8 cellular contexts compared by ENCODE assay signal in genomic region chr9:94726495-94727191, GRCh38. TPM values are rescaled to one million over a fixed set of nuclear protein-coding genes. Genes with fewer than 3 reads are reported as not detected.
DNase-seq lines count a peak whose midpoint lies in the region; ATAC-seq and TF ChIP-seq lines count a peak whose summit lies in the region.

Gene AOPEP, plus strand, starts transcription at chr9:94726699. Its CDS starts 33,085 bp downstream, at chr9:94759784.

- H3K27me3 Mint-ChIP-seq in activated B cell treated with CpG ODN at 0.5 μM for 24 hours, result peaks cover 2% of the 10 kb centered on the region

- TF ChIP-seq POLR2A in GM18951 (IDR thresholded peaks at IDR 0.05; ENCODE audit: extremely low read depth, insufficient read depth, insufficient read length) (peak; percentile 88), spleen (IDR thresholded peaks at IDR 0.05) (peak in 2 of 3 donors; percentile 25 to 82)

- no peaks in the 10 kb centered on the region for H3K27me3 ChIP-seq in spleen (replicated peaks in 1 of 7)

- POLR2A ChIA-PET in activated B cell treated with CpG ODN at 0.5 μM for 24 hours (lab: Charles Lee), result interaction anchor here (0.5 to 1.2 kb wide), 4 partner anchors 56 to 134 kb away, joined by 3 to 16 read pairs (median 6); no protein-coding TSS in a partner anchor

- intact Hi-C loops in activated B cell treated with CpG ODN at 0.5 μM for 24 hours (cut with micrococcal nuclease) (loop anchor here (1.0 to 10.0 kb wide), 7 partner anchors 59 to 1928 kb away; partner anchors contain the start of genes ERCC6L2, FANCC, FBP1 and PRXL2C), spleen (cut with DNase I; ENCODE audit: low total_unique reads) (no loop called here)

- peak within 1 kb of the TSS; percentile 65 to 95 (median 79) for H3K4me3 ChIP-seq in spleen

- DNase-seq in AG08395 (ENCODE audit: low spot score) (peak; percentile 100), NCI-H345 (lab: John Stamatoyannopoulos, UW) (peak; percentile 93), activated B cell treated with CpG ODN at 0.5 μM for 24 hours (peak; percentile 99), inferior parietal cortex (ENCODE audit: extremely low spot score) (peak; percentile 94), spleen (peak; percentile 100)
- DNase-seq in central memory CD4-positive, alpha-beta T cell, result peak; percentile 98

- no peaks in the 10 kb centered on the region for H3K9me3 ChIP-seq in spleen

- peak within 1 kb of the TSS; percentile 96 for H3K27ac Mint-ChIP-seq in activated B cell treated with CpG ODN at 0.5 μM for 24 hours

- in situ Hi-C loops in GM18951 (cut with MboI; ENCODE audit: low sequenced_read_pairs, unreplicated experiment), result no loop called here

- CTCF ChIA-PET in activated B cell treated with CpG ODN at 0.5 μM for 24 hours (lab: Charles Lee), result interaction anchor here (1.5 kb wide), 1 partner anchor 45 kb away, joined by 4 read pairs; no protein-coding TSS in a partner anchor

- peaks cover 0 to 26% (median 17%) of the 10 kb centered on the region in 6 donors for H3K4me1 ChIP-seq in spleen

- H3K4me3 Mint-ChIP-seq in activated B cell treated with CpG ODN at 0.5 μM for 24 hours, result peak within 1 kb of the TSS; percentile 98

- H3K36me3 Mint-ChIP-seq in activated B cell treated with CpG ODN at 0.5 μM for 24 hours (ENCODE audit: low read depth), result peaks cover 6% of the 10 kb centered on the region

- H3K9me3 Mint-ChIP-seq in activated B cell treated with CpG ODN at 0.5 μM for 24 hours, result no peaks in the 10 kb centered on the region

- peak within 1 kb of the TSS; percentile 63 to 94 (median 86) for H3K27ac ChIP-seq in spleen

- TF ChIP-seq CTCF in activated B cell treated with CpG ODN at 0.5 μM for 24 hours (IDR thresholded peaks at IDR 0.05) (no peak), spleen (IDR thresholded peaks at IDR 0.05 in 8 of 11, conservative IDR thresholded peaks at IDR 0.05 in 3 of 11) (peak in 1 of 11 experiments; percentile 10)

- 0 to 3% (median 0%) methylated on average over 24 to 52 of the region's 52 CpGs for WGBS in spleen, 5 donors

- ATAC-seq in HG03196 (IDR thresholded peaks at IDR 0.05; ENCODE audit: unreplicated experiment) (peak; percentile 96), activated B cell treated with CpG ODN at 0.5 μM for 24 hours (ENCODE audit: low read depth) (peak; percentile 96)

- H3K36me3 ChIP-seq in spleen, result no peaks in the 10 kb centered on the region

- H3K4me1 Mint-ChIP-seq in activated B cell treated with CpG ODN at 0.5 μM for 24 hours, result peaks cover 8% of the 10 kb centered on the region

RNA-seq across cellular contexts. Expression of gene AOPEP, which starts in this region (rescaled TPM):
- total RNA-seq in activated B cell treated with CpG ODN at 0.5 μM for 24 hours (16.8 and 20.4 TPM in 2 replicates), spleen (10 to 100 TPM; 41.0 to 86.1 (median 63.7) TPM)
- polyA plus RNA-seq in spleen, result 10 to 100 TPM; 14.8 to 29.5 (median 17.2) TPM

Comparison
In these comparisons a context has a peak if more than half of its experiments do, and no peak if none do; other contexts are left out.
1. Peak in every context shown above with its lines: DNase-seq, ATAC-seq, H3K4me3 ChIP-seq and H3K27ac ChIP-seq.